In the genomic region with DNA sequence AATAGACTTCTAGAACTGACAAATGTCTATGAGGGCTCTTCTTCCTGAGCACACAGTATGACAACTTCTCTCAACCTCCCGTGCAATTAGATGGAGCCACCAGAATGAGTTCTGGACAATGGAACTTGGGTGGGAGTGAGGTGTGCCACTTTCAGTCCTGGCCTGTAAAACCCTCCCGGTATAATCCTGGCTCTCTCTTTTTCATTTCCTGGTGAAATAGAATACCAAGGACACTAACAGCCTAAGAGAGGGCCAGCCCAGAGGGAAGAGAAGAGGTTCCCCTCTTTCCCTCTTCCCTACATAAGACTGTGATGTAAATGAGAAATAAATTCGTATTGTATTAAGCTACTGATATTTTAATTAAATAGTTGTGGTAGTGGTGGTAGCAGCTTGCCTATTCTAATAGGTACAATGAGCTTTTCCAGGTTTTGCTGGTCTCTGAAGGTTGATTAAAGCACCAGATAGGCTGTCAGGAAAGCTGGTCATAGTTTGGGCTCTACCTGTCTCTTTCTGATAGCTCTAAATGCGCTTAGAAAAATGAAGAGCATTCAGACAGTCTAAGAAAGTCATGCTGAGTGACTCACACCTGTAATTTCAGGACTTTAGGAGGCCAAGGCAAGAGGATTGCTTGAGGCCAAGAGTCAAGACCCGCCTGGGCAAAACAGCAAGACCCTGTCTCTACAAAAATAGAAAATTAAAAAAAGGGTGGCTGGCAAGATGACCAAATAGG, we compare ENCODE assay signal across 1 cellular context.
TF ChIP-seq lines count a peak whose summit lies in the region.

No MANE protein-coding gene starts in this region.

TF ChIP-seq in HepG2, 621 proteins besides CTCF, POLR2A, EP300 and RAD21 (continued from another document):
- TF ChIP-seq, protein P1, sequence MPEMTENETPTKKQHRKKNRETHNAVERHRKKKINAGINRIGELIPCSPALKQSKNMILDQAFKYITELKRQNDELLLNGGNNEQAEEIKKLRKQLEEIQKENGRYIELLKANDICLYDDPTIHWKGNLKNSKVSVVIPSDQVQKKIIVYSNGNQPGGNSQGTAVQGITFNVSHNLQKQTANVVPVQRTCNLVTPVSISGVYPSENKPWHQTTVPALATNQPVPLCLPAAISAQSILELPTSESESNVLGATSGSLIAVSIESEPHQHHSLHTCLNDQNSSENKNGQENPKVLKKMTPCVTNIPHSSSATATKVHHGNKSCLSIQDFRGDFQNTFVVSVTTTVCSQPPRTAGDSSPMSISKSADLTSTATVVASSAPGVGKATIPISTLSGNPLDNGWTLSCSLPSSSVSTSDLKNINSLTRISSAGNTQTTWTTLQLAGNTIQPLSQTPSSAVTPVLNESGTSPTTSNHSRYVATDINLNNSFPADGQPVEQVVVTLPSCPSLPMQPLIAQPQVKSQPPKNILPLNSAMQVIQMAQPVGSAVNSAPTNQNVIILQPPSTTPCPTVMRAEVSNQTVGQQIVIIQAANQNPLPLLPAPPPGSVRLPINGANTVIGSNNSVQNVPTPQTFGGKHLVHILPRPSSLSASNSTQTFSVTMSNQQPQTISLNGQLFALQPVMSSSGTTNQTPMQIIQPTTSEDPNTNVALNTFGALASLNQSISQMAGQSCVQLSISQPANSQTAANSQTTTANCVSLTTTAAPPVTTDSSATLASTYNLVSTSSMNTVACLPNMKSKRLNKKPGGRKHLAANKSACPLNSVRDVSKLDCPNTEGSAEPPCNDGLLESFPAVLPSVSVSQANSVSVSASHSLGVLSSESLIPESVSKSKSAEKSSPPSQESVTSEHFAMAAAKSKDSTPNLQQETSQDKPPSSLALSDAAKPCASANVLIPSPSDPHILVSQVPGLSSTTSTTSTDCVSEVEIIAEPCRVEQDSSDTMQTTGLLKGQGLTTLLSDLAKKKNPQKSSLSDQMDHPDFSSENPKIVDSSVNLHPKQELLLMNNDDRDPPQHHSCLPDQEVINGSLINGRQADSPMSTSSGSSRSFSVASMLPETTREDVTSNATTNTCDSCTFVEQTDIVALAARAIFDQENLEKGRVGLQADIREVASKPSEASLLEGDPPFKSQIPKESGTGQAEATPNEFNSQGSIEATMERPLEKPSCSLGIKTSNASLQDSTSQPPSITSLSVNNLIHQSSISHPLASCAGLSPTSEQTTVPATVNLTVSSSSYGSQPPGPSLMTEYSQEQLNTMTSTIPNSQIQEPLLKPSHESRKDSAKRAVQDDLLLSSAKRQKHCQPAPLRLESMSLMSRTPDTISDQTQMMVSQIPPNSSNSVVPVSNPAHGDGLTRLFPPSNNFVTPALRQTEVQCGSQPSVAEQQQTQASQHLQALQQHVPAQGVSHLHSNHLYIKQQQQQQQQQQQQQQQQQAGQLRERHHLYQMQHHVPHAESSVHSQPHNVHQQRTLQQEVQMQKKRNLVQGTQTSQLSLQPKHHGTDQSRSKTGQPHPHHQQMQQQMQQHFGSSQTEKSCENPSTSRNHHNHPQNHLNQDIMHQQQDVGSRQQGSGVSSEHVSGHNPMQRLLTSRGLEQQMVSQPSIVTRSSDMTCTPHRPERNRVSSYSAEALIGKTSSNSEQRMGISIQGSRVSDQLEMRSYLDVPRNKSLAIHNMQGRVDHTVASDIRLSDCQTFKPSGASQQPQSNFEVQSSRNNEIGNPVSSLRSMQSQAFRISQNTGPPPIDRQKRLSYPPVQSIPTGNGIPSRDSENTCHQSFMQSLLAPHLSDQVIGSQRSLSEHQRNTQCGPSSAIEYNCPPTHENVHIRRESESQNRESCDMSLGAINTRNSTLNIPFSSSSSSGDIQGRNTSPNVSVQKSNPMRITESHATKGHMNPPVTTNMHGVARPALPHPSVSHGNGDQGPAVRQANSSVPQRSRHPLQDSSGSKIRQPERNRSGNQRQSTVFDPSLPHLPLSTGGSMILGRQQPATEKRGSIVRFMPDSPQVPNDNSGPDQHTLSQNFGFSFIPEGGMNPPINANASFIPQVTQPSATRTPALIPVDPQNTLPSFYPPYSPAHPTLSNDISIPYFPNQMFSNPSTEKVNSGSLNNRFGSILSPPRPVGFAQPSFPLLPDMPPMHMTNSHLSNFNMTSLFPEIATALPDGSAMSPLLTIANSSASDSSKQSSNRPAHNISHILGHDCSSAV (CRISPR knock-in tag; IDR thresholded peaks at IDR 0.05; ENCODE audit: borderline replicate concordance) = no peak
- no peak for TF ChIP-seq IKZF1 (IDR thresholded peaks at IDR 0.05)
- no peak for TF ChIP-seq MTF1 (CRISPR knock-in tag; IDR thresholded peaks at IDR 0.05)
